In genomic region chr14:64671591-64671990, GRCh38 we compare ENCODE assay signal across 8 cellular contexts. TPM values are rescaled to one million over a fixed set of nuclear protein-coding genes. Genes with fewer than 3 reads are reported as not detected.
A peak's percentile ranks its signal among the peaks of the same experiment; 100 is the strongest.
DNase-seq lines count a peak whose midpoint lies in the region; ATAC-seq and TF ChIP-seq lines count a peak whose summit lies in the region.

No MANE protein-coding gene starts in this region.

- no peak overlapping the region for H3K27ac Mint-ChIP-seq in activated CD8-positive, alpha-beta T cell treated with anti-CD3 and anti-CD28 coated beads, Interleukin-2, amount 10 ng/mL, durations not matched to agents 7 days and 5 days

- POLR2A ChIA-PET in A673 (lab: Charles Lee; ENCODE audit: low non-redundant PET) = no interaction called here
- POLR2A ChIA-PET in activated CD8-positive, alpha-beta T cell treated with anti-CD3 and anti-CD28 coated beads, Interleukin-2, amount 10 ng/mL, durations not matched to agents 7 days and 5 days (lab: Charles Lee) = no interaction called here

- no peak overlapping the region for H3K4me3 ChIP-seq in A673 (ENCODE audit: low read depth, low read length, poor library complexity, severe bottlenecking)
- no peak overlapping the region for H3K4me3 ChIP-seq in GM12865 (ENCODE audit: low read depth, low read length)
- no peak overlapping the region for H3K4me3 ChIP-seq in cardiac muscle cell

- H3K9me3 ChIP-seq in A673 (ENCODE audit: low read depth, low read length, poor library complexity, severe bottlenecking) (no peaks in the 10 kb centered on the region), cardiac muscle cell (ENCODE audit: low read depth) (no peaks in the 10 kb centered on the region)

- ATAC-seq in activated CD8-positive, alpha-beta T cell treated with anti-CD3 and anti-CD28 coated beads, Interleukin-2, amount 10 ng/mL, durations not matched to agents 7 days and 5 days = peak; percentile 67
- no peak for ATAC-seq in GM21717 (IDR thresholded peaks at IDR 0.05; ENCODE audit: unreplicated experiment)

- H3K4me1 ChIP-seq in A673 (ENCODE audit: insufficient read depth, low read length, poor library complexity, severe bottlenecking) = no peaks in the 10 kb centered on the region
- no peaks in the 10 kb centered on the region for H3K4me1 ChIP-seq in cardiac muscle cell (ENCODE audit: low read depth)

- CTCF ChIA-PET in A673 (lab: Charles Lee) = interaction anchor here (1.6 kb wide), 1 partner anchor 93 kb away, joined by 9 read pairs; no protein-coding TSS in a partner anchor
- CTCF ChIA-PET in activated CD8-positive, alpha-beta T cell treated with anti-CD3 and anti-CD28 coated beads, Interleukin-2, amount 10 ng/mL, durations not matched to agents 7 days and 5 days (lab: Charles Lee) = interaction anchor here (0.8 to 6.8 kb wide), 17 partner anchors 9 to 221 kb away, joined by 3 to 64 read pairs (median 5); no protein-coding TSS in a partner anchor

- H3K36me3 Mint-ChIP-seq in activated CD8-positive, alpha-beta T cell treated with anti-CD3 and anti-CD28 coated beads, Interleukin-2, amount 10 ng/mL, durations not matched to agents 7 days and 5 days (ENCODE audit: low read depth) = peaks cover 9% of the 10 kb centered on the region

- peaks cover 25% of the 10 kb centered on the region for H3K27me3 Mint-ChIP-seq in activated CD8-positive, alpha-beta T cell treated with anti-CD3 and anti-CD28 coated beads, Interleukin-2, amount 10 ng/mL, durations not matched to agents 7 days and 5 days (ENCODE audit: low read depth)

- H3K36me3 ChIP-seq in A673 (ENCODE audit: insufficient read depth, low read length, poor library complexity, severe bottlenecking) = no peaks in the 10 kb centered on the region
- no peaks in the 10 kb centered on the region for H3K36me3 ChIP-seq in cardiac muscle cell

- BruUV-seq in A673 (replicated peaks; lab: Mats Ljungman, UMichigan) = no TSS peak

- no peaks in the 10 kb centered on the region for H3K9me3 Mint-ChIP-seq in activated CD8-positive, alpha-beta T cell treated with anti-CD3 and anti-CD28 coated beads, Interleukin-2, amount 10 ng/mL, durations not matched to agents 7 days and 5 days (ENCODE audit: insufficient read depth)

- TF ChIP-seq CTCF in A673 (conservative IDR thresholded peaks at IDR 0.05; ENCODE audit: low read depth, low read length) = peak; percentile 79
- peak; percentile 61 for TF ChIP-seq CTCF in GM12865 (IDR thresholded peaks at IDR 0.05; ENCODE audit: insufficient read depth, low read depth, low read length, missing control alignments)
- TF ChIP-seq CTCF in cardiac muscle cell (IDR thresholded peaks at IDR 0.05; ENCODE audit: low read depth, low read length) = peak; percentile 78

- H3K4me3 Mint-ChIP-seq in activated CD8-positive, alpha-beta T cell treated with anti-CD3 and anti-CD28 coated beads, Interleukin-2, amount 10 ng/mL, durations not matched to agents 7 days and 5 days = no peak overlapping the region

- no peak overlapping the region for H3K27ac ChIP-seq in A673 (ENCODE audit: low read depth, low read length, poor library complexity, severe bottlenecking)
- no peak overlapping the region for H3K27ac ChIP-seq in cardiac muscle cell

- H3K4me1 Mint-ChIP-seq in activated CD8-positive, alpha-beta T cell treated with anti-CD3 and anti-CD28 coated beads, Interleukin-2, amount 10 ng/mL, durations not matched to agents 7 days and 5 days (ENCODE audit: low read depth) = peaks cover 38% of the 10 kb centered on the region

- intact Hi-C loops in A673 (cut with micrococcal nuclease; ENCODE audit: unreplicated experiment) = loop anchor here (1.0 to 5.0 kb wide), 2 partner anchors 93 to 221 kb away; no protein-coding TSS in a partner anchor

- peak; percentile 80 for DNase-seq in A673 (ENCODE audit: low spot score)
- peak; percentile 54 for DNase-seq in GM12865 (ENCODE audit: low read depth)
- peak; percentile 78 for DNase-seq in NCI-H2107 treated with DMSO at 0.1 percent for 48 hours (lab: John Stamatoyannopoulos, UW; ENCODE audit: unreplicated experiment)
- peak; percentile 44 for DNase-seq in activated CD8-positive, alpha-beta T cell treated with anti-CD3 and anti-CD28 coated beads, Interleukin-2, amount 10 ng/mL, durations not matched to agents 7 days and 5 days
- DNase-seq in cardiac muscle cell (ENCODE audit: low read depth in 1 of 2, low spot score in 1 of 2) = peak; percentile 67 to 84
- DNase-seq in renal cortical epithelial cell (ENCODE audit: low read depth) = peak; percentile 73
- DNase-seq in activated naive CD4-positive, alpha-beta T cell treated with anti-CD3 and anti-CD28 coated beads, Interleukin-2, amount 50 U/mL, for 16 hours = no peak

- H3K27me3 ChIP-seq in A673 (replicated peaks; ENCODE audit: insufficient read depth, low read depth, low read length, poor library complexity) = no peaks in the 10 kb centered on the region
- H3K27me3 ChIP-seq in cardiac muscle cell = no peaks in the 10 kb centered on the region

RNA-seq across cellular contexts. Expression of gene PLEKHG3, which starts 32.6 kb away (rescaled TPM):
- total RNA-seq in A673 (2021) (29.6 and 39.4 TPM in 2 replicates), cardiac muscle cell (54.8 and 72.2 TPM in 2 replicates), renal cortical epithelial cell (68.9 and 119 TPM in 2 replicates)
- 1 to 10 TPM; 7.3 to 7.8 TPM for total RNA-seq in activated CD8-positive, alpha-beta T cell treated with anti-CD3 and anti-CD28 coated beads, Interleukin-2, amount 10 ng/mL, durations not matched to agents 7 days and 5 days
- polyA plus RNA-seq in cardiac muscle cell = 17.7 and 19.2 TPM in 2 replicates
